Comparison of ENCODE assay signal across 1 cellular context in the genomic region with DNA sequence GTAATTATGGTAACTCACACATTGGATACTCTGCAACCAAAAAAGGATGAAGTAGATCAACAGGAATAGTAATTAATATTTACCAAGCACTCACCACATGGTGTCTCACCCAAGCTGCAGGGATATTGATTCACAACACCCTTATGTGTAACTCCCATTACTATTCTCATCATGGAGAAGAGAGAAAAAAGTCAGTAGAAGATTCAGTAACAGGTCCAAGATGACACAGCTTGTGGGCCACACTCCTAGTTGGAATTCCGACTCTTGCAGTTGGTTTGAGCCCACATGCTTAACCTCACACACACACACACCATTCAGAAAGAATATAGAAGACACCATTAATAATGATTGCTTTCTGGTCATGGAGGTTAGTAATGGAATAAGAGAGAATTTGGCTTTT.
TF ChIP-seq lines count a peak whose summit lies in the region.

No MANE protein-coding gene starts in this region.

TF ChIP-seq in HCT116, 20 proteins besides CTCF, POLR2A, EP300 and RAD21 (continued from another document):
- no peak for TF ChIP-seq EGR1 (IDR thresholded peaks at IDR 0.05; ENCODE audit: low read depth)
- TF ChIP-seq SRF (IDR thresholded peaks at IDR 0.05; ENCODE audit: low read depth) = no peak
- no peak for TF ChIP-seq ZFX (IDR thresholded peaks at IDR 0.05)
- no peak for TF ChIP-seq EZH2 (IDR thresholded peaks at IDR 0.05)
- TF ChIP-seq ELF1 (IDR thresholded peaks at IDR 0.05; ENCODE audit: borderline replicate concordance, low read depth) = no peak
- TF ChIP-seq, protein P1, sequence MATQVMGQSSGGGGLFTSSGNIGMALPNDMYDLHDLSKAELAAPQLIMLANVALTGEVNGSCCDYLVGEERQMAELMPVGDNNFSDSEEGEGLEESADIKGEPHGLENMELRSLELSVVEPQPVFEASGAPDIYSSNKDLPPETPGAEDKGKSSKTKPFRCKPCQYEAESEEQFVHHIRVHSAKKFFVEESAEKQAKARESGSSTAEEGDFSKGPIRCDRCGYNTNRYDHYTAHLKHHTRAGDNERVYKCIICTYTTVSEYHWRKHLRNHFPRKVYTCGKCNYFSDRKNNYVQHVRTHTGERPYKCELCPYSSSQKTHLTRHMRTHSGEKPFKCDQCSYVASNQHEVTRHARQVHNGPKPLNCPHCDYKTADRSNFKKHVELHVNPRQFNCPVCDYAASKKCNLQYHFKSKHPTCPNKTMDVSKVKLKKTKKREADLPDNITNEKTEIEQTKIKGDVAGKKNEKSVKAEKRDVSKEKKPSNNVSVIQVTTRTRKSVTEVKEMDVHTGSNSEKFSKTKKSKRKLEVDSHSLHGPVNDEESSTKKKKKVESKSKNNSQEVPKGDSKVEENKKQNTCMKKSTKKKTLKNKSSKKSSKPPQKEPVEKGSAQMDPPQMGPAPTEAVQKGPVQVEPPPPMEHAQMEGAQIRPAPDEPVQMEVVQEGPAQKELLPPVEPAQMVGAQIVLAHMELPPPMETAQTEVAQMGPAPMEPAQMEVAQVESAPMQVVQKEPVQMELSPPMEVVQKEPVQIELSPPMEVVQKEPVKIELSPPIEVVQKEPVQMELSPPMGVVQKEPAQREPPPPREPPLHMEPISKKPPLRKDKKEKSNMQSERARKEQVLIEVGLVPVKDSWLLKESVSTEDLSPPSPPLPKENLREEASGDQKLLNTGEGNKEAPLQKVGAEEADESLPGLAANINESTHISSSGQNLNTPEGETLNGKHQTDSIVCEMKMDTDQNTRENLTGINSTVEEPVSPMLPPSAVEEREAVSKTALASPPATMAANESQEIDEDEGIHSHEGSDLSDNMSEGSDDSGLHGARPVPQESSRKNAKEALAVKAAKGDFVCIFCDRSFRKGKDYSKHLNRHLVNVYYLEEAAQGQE (IDR thresholded peaks at IDR 0.05; ENCODE audit: low read depth) = no peak
- TF ChIP-seq CEBPB (IDR thresholded peaks at IDR 0.05; ENCODE audit: low read depth) = no peak
- TF ChIP-seq, protein P2, sequence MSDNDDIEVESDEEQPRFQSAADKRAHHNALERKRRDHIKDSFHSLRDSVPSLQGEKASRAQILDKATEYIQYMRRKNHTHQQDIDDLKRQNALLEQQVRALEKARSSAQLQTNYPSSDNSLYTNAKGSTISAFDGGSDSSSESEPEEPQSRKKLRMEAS (IDR thresholded peaks at IDR 0.05) = no peak
- no peak for TF ChIP-seq TCF7L2 (IDR thresholded peaks at IDR 0.05; ENCODE audit: borderline replicate concordance, extremely low read depth, insufficient read depth, insufficient read length)
